ENCODE assay signal across 10 cellular contexts in genomic region chr14:101360045-101360931, GRCh38.
DNase-seq lines count a peak whose midpoint lies in the region; ATAC-seq, FAIRE-seq and TF ChIP-seq lines count a peak whose summit lies in the region.
"Had no signal": no experiment of that assay in that cellular context is flagged by ENCODE, and none has a peak within 500 bp of the region (broad histone marks: within the 10 kb centered on the region; RNA-seq: fewer than 3 reads in every experiment).

No MANE protein-coding gene starts in this region.

- no peak overlapping the region for H2AK9ac ChIP-seq in IMR-90 (replicated peaks; ENCODE audit: low read depth, low read length, poor library complexity)

- no peaks in the 10 kb centered on the region for H3K79me1 ChIP-seq in IMR-90 (ENCODE audit: low read depth in 1 of 2, low read length in 2 of 2)

- TF ChIP-seq POLR2A in IMR-90 (IDR thresholded peaks at IDR 0.05; ENCODE audit: low read depth, low read length) (no peak), K562 (conservative IDR thresholded peaks at IDR 0.05) (no peak), spleen (IDR thresholded peaks at IDR 0.05) (no peak)

- dilution Hi-C loops in IMR-90 (cut with HindIII; ENCODE audit: low sequenced_read_pairs, unreplicated experiment) = no loop called here

- ATAC-seq in IMR-90 (ENCODE audit: low read depth) (peak; percentile 40; the same call in 1 of the 2 replicates), K562 (peak; percentile 93), lung (ENCODE audit: insufficient read depth, low FRiP score) (peak; percentile 13), HG03354 (IDR thresholded peaks at IDR 0.05; ENCODE audit: poor library complexity, severe bottlenecking, unreplicated experiment) (no peak)

- H2BK120ac ChIP-seq in IMR-90 (ENCODE audit: low read depth, low read length) = no peak overlapping the region

- H3K27ac ChIP-seq in IMR-90 (ENCODE audit: insufficient read depth, low read length) (peak overlapping the region; percentile 8; the same call in 1 of the 2 replicates), K562 (ENCODE audit: extremely low read depth, low read depth, low read length) (peak overlapping the region; percentile 48; the same call in 2 of the 3 replicates), lung (ENCODE audit: low read depth in 1 of 2, low read length in 1 of 2) (peak overlapping the region in 1 of 2 donors; percentile 68), spleen (no peak overlapping the region)

- H3K23ac ChIP-seq in IMR-90 (ENCODE audit: low read depth, low read length) = no peak overlapping the region

- no peak overlapping the region for H4K91ac ChIP-seq in IMR-90 (ENCODE audit: insufficient read depth, low read depth, low read length)

- no peak overlapping the region for H3K4ac ChIP-seq in IMR-90 (ENCODE audit: low read depth, low read length)

- H2AFZ ChIP-seq in IMR-90 (replicated peaks; ENCODE audit: low read length, poor library complexity) = no peak overlapping the region
- peak overlapping the region; percentile 63 for H2AFZ ChIP-seq in K562 (ENCODE audit: low read depth, low read length)

- peak; percentile 86 for FAIRE-seq in K562 (lab: Jason Lieb, UNC)

- H3K27me3 ChIP-seq in IMR-90 (ENCODE audit: control insufficient read depth, insufficient read depth, low read length) (peaks cover 8% of the 10 kb centered on the region; the same call in 1 of the 2 replicates), K562 (ENCODE audit: control insufficient read depth in 2 of 2, insufficient read depth in 2 of 2, low read length in 2 of 2) (peaks cover 0 to 18% of the 10 kb centered on the region in 2 experiments; a peak in 2 of 5 replicates), lung (ENCODE audit: control insufficient read depth, insufficient read depth) (no peaks in the 10 kb centered on the region), spleen (replicated peaks in 1 of 7) (peaks cover 0 to 45% (median 0%) of the 10 kb centered on the region in 7 donors)

- no peak overlapping the region; the same call in 1 of the 2 replicates for H4K5ac ChIP-seq in IMR-90 (ENCODE audit: low read depth, low read length)

- TF ChIP-seq CTCF in IMR-90 (conservative IDR thresholded peaks at IDR 0.05; ENCODE audit: low read depth, low read length) (no peak), K562 (IDR thresholded peaks at IDR 0.05 in 2 of 3, conservative IDR thresholded peaks at IDR 0.05 in 1 of 3; ENCODE audit: insufficient read depth in 2 of 3, low read depth in 1 of 3, low read length in 3 of 3) (no peak), lung (IDR thresholded peaks at IDR 0.05; ENCODE audit: control extremely low read depth, extremely low read depth) (no peak), spleen (IDR thresholded peaks at IDR 0.05 in 8 of 11, conservative IDR thresholded peaks at IDR 0.05 in 3 of 11) (no peak)

- H2BK5ac ChIP-seq in IMR-90 (ENCODE audit: low read depth, low read length, poor library complexity, severe bottlenecking) = no peak overlapping the region

- POLR2A ChIA-PET in IMR-90 (lab: Charles Lee; ENCODE audit: unreplicated experiment) (no interaction called here), K562 (lab: Yijun Ruan, JAX) (interaction anchor here (0.5 to 0.6 kb wide), 2 partner anchors 107 to 675 kb away, joined by 3 read pairs; no protein-coding TSS in a partner anchor)

- H2BK20ac ChIP-seq in IMR-90 (ENCODE audit: low read depth, low read length) = no peak overlapping the region

- intact Hi-C loops in IMR-90 (cut with micrococcal nuclease) = no loop called here
- intact Hi-C loops in K562 (cut with micrococcal nuclease) = loop anchor here (5.0 kb wide), 1 partner anchor 267 kb away; no protein-coding TSS in a partner anchor
- intact Hi-C loops in spleen (cut with DNase I; ENCODE audit: low total_unique reads) = loop anchor here (5.0 kb wide), 1 partner anchor 47 kb away; no protein-coding TSS in a partner anchor

- H3K4me2 ChIP-seq in IMR-90 (ENCODE audit: low read depth, low read length) = no peak overlapping the region; the same call in 1 of the 2 replicates
- peak overlapping the region; percentile 29 for H3K4me2 ChIP-seq in K562 (ENCODE audit: insufficient read depth, low read length)

- BruUV-seq in IMR-90 (replicated peaks; lab: Mats Ljungman, UMichigan) (no TSS peak), K562 (replicated peaks; lab: Mats Ljungman, UMichigan) (no TSS peak)

- peaks cover 4% of the 10 kb centered on the region; the same call in 1 of the 2 replicates for H3K4me1 ChIP-seq in IMR-90 (ENCODE audit: control insufficient read depth, insufficient read depth, low read length)
- peaks cover 25 to 30% of the 10 kb centered on the region in 2 experiments; a peak in 4 of 5 replicates for H3K4me1 ChIP-seq in K562 (replicated peaks in 1 of 2; ENCODE audit: control insufficient read depth in 2 of 2, insufficient read depth in 2 of 2, low read length in 2 of 2)
- H3K4me1 ChIP-seq in lung (ENCODE audit: control insufficient read depth in 2 of 2, insufficient read depth in 2 of 2, low read length in 2 of 2) = peaks cover 0 to 18% of the 10 kb centered on the region in 2 donors
- peaks cover 0 to 39% (median 6%) of the 10 kb centered on the region in 6 donors for H3K4me1 ChIP-seq in spleen

- no peaks in the 10 kb centered on the region for H3K9me1 ChIP-seq in IMR-90 (ENCODE audit: insufficient read depth, low read length)
- no peaks in the 10 kb centered on the region for H3K9me1 ChIP-seq in K562 (ENCODE audit: control insufficient read depth, insufficient read depth, low read length)

- H2AK5ac ChIP-seq in IMR-90 (ENCODE audit: low read depth, low read length) = no peak overlapping the region

- in situ Hi-C loops in IMR-90 (cut with MboI; ENCODE audit: low sequenced_read_pairs) = no loop called here
- in situ Hi-C loops in K562 (cut with MboI) = no loop called here

- H3K36me3 ChIP-seq in IMR-90 (ENCODE audit: control insufficient read depth, insufficient read depth, low read length) (no peaks in the 10 kb centered on the region), K562 (ENCODE audit: control insufficient read depth, insufficient read depth, low read length) (no peaks in the 10 kb centered on the region), lung (ENCODE audit: control insufficient read depth in 2 of 2, insufficient read depth in 2 of 2, low read length in 2 of 2) (no peaks in the 10 kb centered on the region), spleen (no peaks in the 10 kb centered on the region)

- CTCF ChIA-PET in IMR-90 (lab: Yijun Ruan, JAX) (interaction anchor here (0.6 kb wide), 1 partner anchor 13 kb away, joined by 3 read pairs; no protein-coding TSS in a partner anchor), K562 (lab: Yijun Ruan, JAX; ENCODE audit: low intra/inter-chr PET ratio) (no interaction called here)

- WGBS in IMR-90 (ENCODE audit: extremely low coverage in 2 of 2, insufficient read length in 1 of 2), 2 experiments = 8% methylated on average over 7 of the region's 22 CpGs; no CpG with 5 or more reads in 1 of the 2 experiments
- WGBS in K562 (ENCODE audit: insufficient coverage, low coverage, missing lambda C conversion rate) = 20% methylated on average over 11 of the region's 22 CpGs
- 35 to 63% methylated on average over 22 of the region's 22 CpGs for WGBS in lung, 2 donors
- 49 to 70% (median 61%) methylated on average over 21 to 22 of the region's 22 CpGs for WGBS in spleen, 5 donors

- peaks cover 7% of the 10 kb centered on the region for H3K9me3 ChIP-seq in IMR-90 (ENCODE audit: control insufficient read depth, insufficient read depth, low read length)
- H3K9me3 ChIP-seq in K562 (replicated peaks; ENCODE audit: control insufficient read depth, insufficient read depth, low read depth, low read length) = no peaks in the 10 kb centered on the region; the same call in 1 of the 2 replicates
- H3K9me3 ChIP-seq in lung (ENCODE audit: control insufficient read depth in 2 of 2, insufficient read depth in 1 of 2, low read length in 1 of 2) = peaks cover 0 to 3% of the 10 kb centered on the region in 2 donors
- H3K9me3 ChIP-seq in spleen = peaks cover 0 to 21% (median 5%) of the 10 kb centered on the region in 8 donors

- H2BK15ac ChIP-seq in IMR-90 (ENCODE audit: low read depth, low read length) = no peak overlapping the region

- H4K20me1 ChIP-seq in IMR-90 (ENCODE audit: insufficient read depth, low read length) = no peaks in the 10 kb centered on the region
- no peaks in the 10 kb centered on the region for H4K20me1 ChIP-seq in K562 (replicated peaks; ENCODE audit: control insufficient read depth, insufficient read depth, low read length)

- DNase-seq in IMR-90 = no peak
- DNase-seq in K562 (ENCODE audit: extremely low read depth in 1 of 4, low spot score in 3 of 4) = peak; percentile 58 to 84 (median 64)
- no peak for DNase-seq in lung (ENCODE audit: low spot score)
- DNase-seq in spleen = peak; percentile 76
- no peak for DNase-seq in NCI-H226
- DNase-seq in effector CD8-positive, alpha-beta T cell (lab: John Stamatoyannopoulos, UW) = no peak
- DNase-seq in GM19240 (ENCODE audit: insufficient read length, low spot score) = no peak
- DNase-seq: activated CD4-positive, alpha-beta T cell treated with anti-CD3 and anti-CD28 coated beads, Interleukin-2, amount 50 U/mL, for 48 hours; NCI-H2171 treated with DMSO at 0.1 percent for 48 hours had no signal

- TF ChIP-seq RAD21 in IMR-90 (IDR thresholded peaks at IDR 0.05; ENCODE audit: low read length) (no peak), K562 (CRISPR knock-in tag; conservative IDR thresholded peaks at IDR 0.05 in 1 of 2, IDR thresholded peaks at IDR 0.05 in 1 of 2) (no peak)

- H3K18ac ChIP-seq in IMR-90 (ENCODE audit: low read depth, low read length) = no peak overlapping the region; the same call in 1 of the 2 replicates

- H3K14ac ChIP-seq in IMR-90 (replicated peaks; ENCODE audit: low read depth, low read length) = no peak overlapping the region

- no peak overlapping the region for H3K56ac ChIP-seq in IMR-90 (ENCODE audit: extremely low read depth, insufficient read depth, low read length)

- H3K79me2 ChIP-seq in K562 (ENCODE audit: control insufficient read depth, insufficient read depth, low read length) = no peaks in the 10 kb centered on the region

- H3K9ac ChIP-seq in IMR-90 (ENCODE audit: low read depth, low read length) (no peak overlapping the region), K562 (ENCODE audit: insufficient read depth in 1 of 2, low read depth in 2 of 2, low read length in 2 of 2) (no peak overlapping the region)

- H3K4me3 ChIP-seq in IMR-90 (ENCODE audit: insufficient read depth, low read depth, low read length) = no peak overlapping the region
- no peak overlapping the region for H3K4me3 ChIP-seq in K562
- no peak overlapping the region for H3K4me3 ChIP-seq in lung
- no peak overlapping the region for H3K4me3 ChIP-seq in spleen

- H4K8ac ChIP-seq in IMR-90 (ENCODE audit: low read depth in 2 of 2, low read length in 2 of 2) = no peak overlapping the region

- TF ChIP-seq EP300 in K562 (IDR thresholded peaks at IDR 0.05; ENCODE audit: low read length) = peak; percentile 80; the same call in 1 of the 2 replicates

TF ChIP-seq in IMR-90, 13 proteins besides CTCF, POLR2A, EP300 and RAD21 (continues in another document):
- no peak for TF ChIP-seq SMC3 (IDR thresholded peaks at IDR 0.05; ENCODE audit: low read depth, low read length)

Comparison
In these comparisons a context has a peak if more than half of its experiments do, and no peak if none do; other contexts are left out.
1. DNase-seq: peak in K562 (4 of 4) and spleen (single experiment); none in IMR-90 (single experiment), lung (single experiment), NCI-H226 (single experiment), effector CD8-positive, alpha-beta T cell (single experiment) and GM19240 (single experiment).
2. H3K27ac ChIP-seq: peak in IMR-90 (single experiment) and K562 (single experiment); none in spleen (0 of 8).